ENCODE assay signal across 26 cellular contexts in genomic region chr12:125245601-125246345, GRCh38. TPM values are rescaled to one million over a fixed set of nuclear protein-coding genes. Genes with fewer than 3 reads are reported as not detected.
DNase-seq lines count a peak whose midpoint lies in the region; ATAC-seq and TF ChIP-seq lines count a peak whose summit lies in the region.
"Had no signal": no experiment of that assay in that cellular context is flagged by ENCODE, and none has a peak within 500 bp of the region (broad histone marks: within the 10 kb centered on the region; RNA-seq: fewer than 3 reads in every experiment).

No MANE protein-coding gene starts in this region.

- no peaks in the 10 kb centered on the region for H3K36me3 Mint-ChIP-seq in activated naive CD4-positive, alpha-beta T cell treated with anti-CD3 and anti-CD28 coated beads, Interleukin-2, amount 50 U/mL, for 72 hours
- H3K36me3 Mint-ChIP-seq: natural killer cell treated with Interleukin-12 subunit alpha and Interleukin-12 subunit beta and Interleukin-15 and Interleukin-18, amount 100 ng/mL, for 72 hours; T-cell had no signal

- intact Hi-C loops in psoas muscle (cut with DNase I): no loop called here

- H3K4me3 ChIP-seq in GM23248 (no peak overlapping the region), WERI-Rb-1 (ENCODE audit: low read depth, low read length) (no peak overlapping the region), gastroesophageal sphincter (no peak overlapping the region), psoas muscle (no peak overlapping the region)
- H3K4me3 ChIP-seq: transverse colon had no signal

- H3K27ac Mint-ChIP-seq in activated naive CD4-positive, alpha-beta T cell treated with anti-CD3 and anti-CD28 coated beads, Interleukin-2, amount 50 U/mL, for 72 hours: no peak overlapping the region
- H3K27ac Mint-ChIP-seq: activated CD4-positive, alpha-beta T cell treated with anti-CD3 and anti-CD28 coated beads, Interleukin-2, amount 10 ng/mL, durations not matched to agents 7 days and 5 days; activated T-helper 2 cell treated with anti-CD3 and anti-CD28 coated beads, Interferon-gamma antibody, Interleukin-2, Interleukin-4, amounts not matched to agents 10 μg/mL and 5 μg/mL and 100 μg/mL, durations not matched to agents 14 hours and 24 hours and 36 hours; natural killer cell treated with Interleukin-12 subunit alpha and Interleukin-12 subunit beta and Interleukin-15 and Interleukin-18, amount 100 ng/mL, for 72 hours; progenitor cell of endocrine pancreas; T-cell had no signal

- TF ChIP-seq CTCF in WERI-Rb-1 (IDR thresholded peaks at IDR 0.05; ENCODE audit: low read depth, low read length): no peak
- no peak for TF ChIP-seq CTCF in gastroesophageal sphincter (IDR thresholded peaks at IDR 0.05)
- TF ChIP-seq CTCF in psoas muscle (IDR thresholded peaks at IDR 0.05): no peak

- in situ Hi-C loops in GM23248 (cut with MboI): no loop called here
- in situ Hi-C loops in ACHN (cut with HindIII; ENCODE audit: low pct_ligation_motif_present, low pct_unique_long_range_greater_than_20kb, low sequenced_read_pairs): no loop called here

- H2AFZ ChIP-seq in GM23248: no peak overlapping the region

- no peaks in the 10 kb centered on the region for H4K20me1 ChIP-seq in GM23248 (ENCODE audit: insufficient read depth)

- no peak overlapping the region for H3K4me2 ChIP-seq in GM23248 (ENCODE audit: unreplicated experiment)

- no peaks in the 10 kb centered on the region for H3K9me2 ChIP-seq in GM23248 (ENCODE audit: insufficient read depth)

- H3K9me3 ChIP-seq in GM23248 (ENCODE audit: low read depth) (no peaks in the 10 kb centered on the region), WERI-Rb-1 (ENCODE audit: severe bottlenecking) (no peaks in the 10 kb centered on the region), gastroesophageal sphincter (no peaks in the 10 kb centered on the region), psoas muscle (no peaks in the 10 kb centered on the region)
- H3K9me3 ChIP-seq: BE2C, transverse colon had no signal

- no peak overlapping the region for H3K9ac ChIP-seq in GM23248

- WGBS in GM23248 (ENCODE audit: low coverage in 1 of 2, low lambda C conversion rate in 2 of 2, missing lambda C conversion rate in 2 of 2), 2 experiments: 17 to 24% methylated on average over 13 to 14 of the region's 14 CpGs
- 14 to 27% methylated on average over 6 to 8 of the region's 14 CpGs for WGBS in gastroesophageal sphincter (ENCODE audit: low coverage in 1 of 2), 2 donors
- 16 to 19% (median 18%) methylated on average over 14 of the region's 14 CpGs for WGBS in psoas muscle, 3 donors

- no peaks in the 10 kb centered on the region for H3K4me1 ChIP-seq in GM23248 (ENCODE audit: insufficient read depth)
- no peaks in the 10 kb centered on the region for H3K4me1 ChIP-seq in gastroesophageal sphincter
- no peaks in the 10 kb centered on the region for H3K4me1 ChIP-seq in psoas muscle
- H3K4me1 ChIP-seq: BE2C, transverse colon had no signal

- H3K36me3 ChIP-seq in GM23248 (ENCODE audit: low read depth) (no peaks in the 10 kb centered on the region), WERI-Rb-1 (no peaks in the 10 kb centered on the region), gastroesophageal sphincter (no peaks in the 10 kb centered on the region), psoas muscle (ENCODE audit: insufficient read depth in 1 of 2, low read depth in 1 of 2) (no peaks in the 10 kb centered on the region)
- H3K36me3 ChIP-seq: BE2C, transverse colon had no signal

- ATAC-seq in gastroesophageal sphincter: no peak
- ATAC-seq in psoas muscle: peak in 3 of 4 donors; percentile 68 to 75 (median 68)
- no peak for ATAC-seq in activated naive CD4-positive, alpha-beta T cell treated with anti-CD3 and anti-CD28 coated beads, Interleukin-2, amount 50 U/mL, for 72 hours
- ATAC-seq: left cardiac atrium; natural killer cell treated with Interleukin-12 subunit alpha and Interleukin-12 subunit beta and Interleukin-15 and Interleukin-18, amount 100 ng/mL, for 72 hours; stimulated activated naive CD8-positive, alpha-beta T cell treated with anti-CD3 and anti-CD28 coated beads, Interleukin-15, Interleukin-2, amounts not matched to agents 100 U/mL and 50 U/mL, for 24 hours; T-cell had no signal

- no peak for TF ChIP-seq POLR2A in gastroesophageal sphincter (IDR thresholded peaks at IDR 0.05)

- H3K79me2 ChIP-seq in GM23248 (ENCODE audit: insufficient read depth): no peaks in the 10 kb centered on the region

- peak; percentile 4 for DNase-seq in GM23248
- peak; percentile 29 for DNase-seq in WERI-Rb-1
- no peak for DNase-seq in psoas muscle
- no peak for DNase-seq in NCI-H69 (lab: John Stamatoyannopoulos, UW)
- DNase-seq in activated naive CD4-positive, alpha-beta T cell treated with anti-CD3 and anti-CD28 coated beads, Interleukin-2, amount 50 U/mL, for 72 hours (ENCODE audit: low spot score in 2 of 2): no peak
- DNase-seq in ACHN: no peak
- DNase-seq: activated CD4-positive, alpha-beta T cell treated with anti-CD3 and anti-CD28 coated beads, Interleukin-2, amount 10 ng/mL, durations not matched to agents 7 days and 5 days; activated CD8-positive, alpha-beta memory T cell treated with anti-CD3 and anti-CD28 coated beads, Interleukin-2, amount 50 U/mL, for 4 hours; BE2C; COR-L47; HCEC 1CT; Kasumi-1; left cardiac atrium; NCI-H2029; NCI-H345; SIG-M5; small intestine; stimulated activated CD4-positive, alpha-beta T cell treated with anti-CD3 and anti-CD28 coated beads, Interleukin-4, amount 100 ng/mL, for 1 hour; stimulated activated naive CD8-positive, alpha-beta T cell treated with anti-CD3 and anti-CD28 coated beads, Interleukin-15, Interleukin-2, amounts not matched to agents 100 U/mL and 50 U/mL, for 24 hours; T-cell; transverse colon had no signal

- TF ChIP-seq EP300 in gastroesophageal sphincter (IDR thresholded peaks at IDR 0.05): no peak

- H3K27me3 ChIP-seq in GM23248 (replicated peaks; ENCODE audit: insufficient read depth): peaks cover 7% of the 10 kb centered on the region; the same call in 1 of the 2 replicates
- peaks cover 3% of the 10 kb centered on the region for H3K27me3 ChIP-seq in WERI-Rb-1 (ENCODE audit: insufficient read depth, low read depth, severe bottlenecking)
- peaks cover 68% of the 10 kb centered on the region for H3K27me3 ChIP-seq in gastroesophageal sphincter
- H3K27me3 ChIP-seq in psoas muscle (ENCODE audit: insufficient read depth in 3 of 3, low read length in 2 of 3): peaks cover 0 to 9% (median 5%) of the 10 kb centered on the region in 3 donors

- H3K27ac ChIP-seq in GM23248: no peak overlapping the region
- H3K27ac ChIP-seq in WERI-Rb-1: no peak overlapping the region
- H3K27ac ChIP-seq in gastroesophageal sphincter: peak overlapping the region in 3 of 4 donors; percentile 8 to 61 (median 50)
- peak overlapping the region; percentile 36 for H3K27ac ChIP-seq in psoas muscle
- H3K27ac ChIP-seq: transverse colon had no signal

- H3F3A ChIP-seq in GM23248 (ENCODE audit: insufficient read depth): no peaks in the 10 kb centered on the region

- H3K9me3 Mint-ChIP-seq in activated naive CD4-positive, alpha-beta T cell treated with anti-CD3 and anti-CD28 coated beads, Interleukin-2, amount 50 U/mL, for 72 hours: no peaks in the 10 kb centered on the region
- H3K9me3 Mint-ChIP-seq: activated CD4-positive, alpha-beta T cell treated with anti-CD3 and anti-CD28 coated beads, Interleukin-2, amount 10 ng/mL, durations not matched to agents 7 days and 5 days; activated T-helper 2 cell treated with anti-CD3 and anti-CD28 coated beads, Interferon-gamma antibody, Interleukin-2, Interleukin-4, amounts not matched to agents 10 μg/mL and 5 μg/mL and 100 μg/mL, durations not matched to agents 14 hours and 24 hours and 36 hours; natural killer cell treated with Interleukin-12 subunit alpha and Interleukin-12 subunit beta and Interleukin-15 and Interleukin-18, amount 100 ng/mL, for 72 hours; T-cell had no signal

RNA-seq across cellular contexts. Expression of gene TMEM132B, which starts 59.6 kb away (rescaled TPM):
- under 0.01 and 1.6 TPM in 2 replicates for total RNA-seq in GM23248 (2014; rRNA removed; shearing (Covaris generic))
- polyA plus RNA-seq in GM23248 (2016; fragmentation: Nextera tagmentation; extraction: Ambion mirVana) (0.05 and 0.06 TPM in 2 replicates), psoas muscle (under 1 TPM; 0.13 to 0.25 (median 0.23) TPM)
- total RNA-seq in gastroesophageal sphincter (1 to 10 TPM; 1.7 to 3.8 (median 2.9) TPM), psoas muscle (1 to 10 TPM in 2 of 4 donors, under 1 TPM in 2; 0.41 to 4.1 (median 1.1) TPM)
- total RNA-seq in activated naive CD4-positive, alpha-beta T cell treated with anti-CD3 and anti-CD28 coated beads, Interleukin-2, amount 50 U/mL, for 72 hours: not detected
- total RNA-seq: activated CD4-positive, alpha-beta T cell treated with anti-CD3 and anti-CD28 coated beads, Interleukin-2, amount 10 ng/mL, durations not matched to agents 7 days and 5 days; activated T-helper 2 cell treated with anti-CD3 and anti-CD28 coated beads, Interferon-gamma antibody, Interleukin-2, Interleukin-4, amounts not matched to agents 10 μg/mL and 5 μg/mL and 100 μg/mL, durations not matched to agents 14 hours and 24 hours and 36 hours; epithelial cell of proximal tubule; natural killer cell treated with Interleukin-12 subunit alpha and Interleukin-12 subunit beta and Interleukin-15 and Interleukin-18, amount 100 ng/mL, for 72 hours had no signal

Comparison
In these comparisons a context has a peak if more than half of its experiments do, and no peak if none do; other contexts are left out.
1. DNase-seq: peak in GM23248 (single experiment) and WERI-Rb-1 (single experiment); none in psoas muscle (0 of 2), NCI-H69 (single experiment), activated naive CD4-positive, alpha-beta T cell treated with anti-CD3 and anti-CD28 coated beads, Interleukin-2, amount 50 U/mL, for 72 hours (0 of 2) and ACHN (single experiment).
2. H3K27ac ChIP-seq: peak in gastroesophageal sphincter (3 of 4) and psoas muscle (single experiment); none in GM23248 (single experiment) and WERI-Rb-1 (single experiment).
3. ATAC-seq: peak in psoas muscle (3 of 4); none in gastroesophageal sphincter (single experiment) and activated naive CD4-positive, alpha-beta T cell treated with anti-CD3 and anti-CD28 coated beads, Interleukin-2, amount 50 U/mL, for 72 hours (0 of 2).